Comparison of ENCODE assay signal across 27 cellular contexts in genomic region chrX:16112428-16112827, GRCh38. TPM values are rescaled to one million over a fixed set of nuclear protein-coding genes. Genes with fewer than 3 reads are reported as not detected.
DNase-seq lines count a peak whose midpoint lies in the region; ATAC-seq, FAIRE-seq and TF ChIP-seq lines count a peak whose summit lies in the region.
"Had no signal": no experiment of that assay in that cellular context is flagged by ENCODE, and none has a peak within 500 bp of the region (broad histone marks: within the 10 kb centered on the region; RNA-seq: fewer than 3 reads in every experiment).

No MANE protein-coding gene starts in this region.

- H3K4me3 Mint-ChIP-seq in chondrocyte (ENCODE audit: unreplicated experiment): no peak overlapping the region
- H3K4me3 Mint-ChIP-seq: activated naive CD4-positive, alpha-beta T cell treated with anti-CD3 and anti-CD28 coated beads for 36 hours; activated T-cell treated with anti-CD3 and anti-CD28 coated beads, Interleukin-2, amount 50 U/mL, for 72 hours; central memory CD8-positive, alpha-beta T cell; neural progenitor cell; stimulated activated naive B cell treated with anti-CD40 and anti-IgM and Interleukin-4, amounts not matched to agents 10 μg/mL and 1 μg/mL and 100 μg/mL, for 72 hours had no signal

- FAIRE-seq in GM12892 (lab: Jason Lieb, UNC): peak; percentile 76
- FAIRE-seq: H1 had no signal

- peaks cover 4% of the 10 kb centered on the region for H3K27me3 Mint-ChIP-seq in chondrocyte (ENCODE audit: low read depth)
- H3K27me3 Mint-ChIP-seq: central memory CD8-positive, alpha-beta T cell had no signal

- H3K27ac Mint-ChIP-seq in chondrocyte (ENCODE audit: unreplicated experiment): no peak overlapping the region
- H3K27ac Mint-ChIP-seq: activated naive CD4-positive, alpha-beta T cell treated with anti-CD3 and anti-CD28 coated beads for 36 hours; activated T-cell treated with anti-CD3 and anti-CD28 coated beads, Interleukin-2, amount 50 U/mL, for 72 hours; IgD-negative memory B cell; neural progenitor cell; stimulated activated naive B cell treated with anti-CD40 and anti-IgM and Interleukin-4, amounts not matched to agents 10 μg/mL and 1 μg/mL and 100 μg/mL, for 72 hours had no signal

- ATAC-seq in activated CD4-positive, CD25-positive, alpha-beta regulatory T cell treated with anti-CD3 and anti-CD28 coated beads, Interleukin-2, amount 50 U/mL, for 24 hours: no peak
- ATAC-seq in HG02623 (IDR thresholded peaks at IDR 0.05; ENCODE audit: unreplicated experiment) (no peak), esophagus mucosa (no peak)
- ATAC-seq: activated T-cell treated with anti-CD3 and anti-CD28 coated beads, Interleukin-2, amount 50 U/mL, for 72 hours; left ventricle myocardium superior; mucosa of descending colon; stimulated activated naive B cell treated with anti-CD40 and anti-IgM and Interleukin-4, amounts not matched to agents 10 μg/mL and 1 μg/mL and 100 μg/mL, for 72 hours had no signal

- no peak for TF ChIP-seq POLR2A in GM12892 (IDR thresholded peaks at IDR 0.05; ENCODE audit: low read depth, low read length)

- no peak for DNase-seq in GM12892 (ENCODE audit: insufficient read length)
- peak; percentile 1 for DNase-seq in MV-4-11 (lab: John Stamatoyannopoulos, UW)
- DNase-seq in chondrocyte (ENCODE audit: low spot score): no peak
- DNase-seq in retinal pigment epithelial cell (ENCODE audit: low read depth): no peak
- DNase-seq: activated CD4-positive, alpha-beta T cell treated with anti-CD3 and anti-CD28 coated beads for 48 hours; activated naive CD4-positive, alpha-beta T cell treated with anti-CD3 and anti-CD28 coated beads for 36 hours; activated T-cell treated with anti-CD3 and anti-CD28 coated beads, Interleukin-2, amount 50 U/mL, for 72 hours; DND-41; foreskin melanocyte; hippocampal formation; left ventricle myocardium superior; MM.1S; mucosa of descending colon; NCI-H1694 treated with DMSO at 0.1 percent for 48 hours; NCI-H69; PC-9; SHP77; stimulated activated naive B cell treated with anti-CD40 and anti-IgM and Interleukin-4, amounts not matched to agents 10 μg/mL and 1 μg/mL and 100 μg/mL, for 72 hours had no signal

- H3K9me3 Mint-ChIP-seq in chondrocyte (ENCODE audit: low read depth): peaks cover under 1% of the 10 kb centered on the region
- H3K9me3 Mint-ChIP-seq: activated T-cell treated with anti-CD3 and anti-CD28 coated beads, Interleukin-2, amount 50 U/mL, for 72 hours; central memory CD8-positive, alpha-beta T cell had no signal

- no peak overlapping the region for H3K4me3 ChIP-seq in retinal pigment epithelial cell (ENCODE audit: low read length)
- H3K4me3 ChIP-seq: mucosa of descending colon, neural progenitor cell, PC-9, prostate gland, skin epidermis had no signal

- H3K36me3 Mint-ChIP-seq in chondrocyte (ENCODE audit: low read depth): no peaks in the 10 kb centered on the region
- H3K36me3 Mint-ChIP-seq: IgD-negative memory B cell; neural progenitor cell; stimulated activated naive B cell treated with anti-CD40 and anti-IgM and Interleukin-4, amounts not matched to agents 10 μg/mL and 1 μg/mL and 100 μg/mL, for 72 hours had no signal

- TF ChIP-seq CTCF in chondrocyte (IDR thresholded peaks at IDR 0.05) (peak; percentile 70), retinal pigment epithelial cell (conservative IDR thresholded peaks at IDR 0.05; ENCODE audit: low read depth, low read length) (peak; percentile 33)

- peaks cover 28% of the 10 kb centered on the region for H3K4me1 Mint-ChIP-seq in chondrocyte (ENCODE audit: low read depth)
- H3K4me1 Mint-ChIP-seq: central memory CD8-positive, alpha-beta T cell had no signal

RNA-seq across cellular contexts. Expression of gene GRPR, which starts 10.9 kb away (rescaled TPM):
- not detected for polyA plus RNA-seq in GM12892 (2012; ENCODE audit: missing spikeins)
- 0.17 to 0.23 TPM in 2 of 3 replicates, not detected in the other for total RNA-seq in chondrocyte
- total RNA-seq in esophagus mucosa: not detected
- total RNA-seq: activated naive CD4-positive, alpha-beta T cell treated with anti-CD3 and anti-CD28 coated beads for 36 hours had no signal

RNA-seq across cellular contexts. Expression of gene MAGEB17, which starts 54.9 kb away (rescaled TPM):
- polyA plus RNA-seq in GM12892 (2012; ENCODE audit: missing spikeins): not detected
- not detected in 3 replicates for total RNA-seq in chondrocyte
- total RNA-seq in esophagus mucosa: not detected
- total RNA-seq: activated naive CD4-positive, alpha-beta T cell treated with anti-CD3 and anti-CD28 coated beads for 36 hours; activated T-cell treated with anti-CD3 and anti-CD28 coated beads, Interleukin-2, amount 50 U/mL, for 72 hours; left ventricle myocardium superior; PC-9 had no signal
